Comparison of ENCODE assay signal across 30 cellular contexts in genomic region chr6:167558213-167558869, GRCh38.
DNase-seq lines count a peak whose midpoint lies in the region; ATAC-seq and TF ChIP-seq lines count a peak whose summit lies in the region.
"Had no signal": no experiment of that assay in that cellular context is flagged by ENCODE, and none has a peak within 500 bp of the region (broad histone marks: within the 10 kb centered on the region; RNA-seq: fewer than 3 reads in every experiment).

No MANE protein-coding gene starts in this region.

- intact Hi-C loops in right cardiac atrium (cut with DNase I) (no loop called here), left ventricle myocardium superior (cut with micrococcal nuclease) (no loop called here), uterus (cut with DNase I; ENCODE audit: low total_unique reads) (no loop called here)

- TF ChIP-seq CTCF in liver (IDR thresholded peaks at IDR 0.05; ENCODE audit: low read depth, low read length, missing input control) (no peak), osteocyte (IDR thresholded peaks at IDR 0.05) (no peak), uterus (IDR thresholded peaks at IDR 0.05) (no peak)

- peak overlapping the region; percentile 56 for H3K27ac Mint-ChIP-seq in osteocyte (ENCODE audit: unreplicated experiment)
- H3K27ac Mint-ChIP-seq: activated CD8-positive, alpha-beta memory T cell treated with anti-CD3 and anti-CD28 coated beads, Interleukin-2, amount 10 ng/mL, durations not matched to agents 7 days and 5 days; CD4-positive, alpha-beta memory T cell; progenitor cell of endocrine pancreas had no signal

- WGBS in right cardiac atrium = 63% methylated on average over 10 of the region's 10 CpGs
- WGBS in liver = 83% methylated on average over 10 of the region's 10 CpGs

- TF ChIP-seq RAD21 in liver (IDR thresholded peaks at IDR 0.05) = no peak

- DNase-seq in right cardiac atrium (no peak), left ventricle myocardium superior (no peak), osteocyte (ENCODE audit: extremely low spot score, unreplicated experiment) (peak; percentile 49), uterus (no peak), NCI-H2196 (lab: John Stamatoyannopoulos, UW; ENCODE audit: unreplicated experiment) (no peak), foreskin melanocyte (no peak), NCI-H1436 (lab: John Stamatoyannopoulos, UW) (no peak)
- DNase-seq: 8988T; activated CD8-positive, alpha-beta memory T cell treated with anti-CD3 and anti-CD28 coated beads, Interleukin-2, amount 10 ng/mL, durations not matched to agents 7 days and 5 days; activated T-cell treated with anti-CD3 and anti-CD28 coated beads, Interleukin-2, amount 50 U/mL, for 4 hours; CD4-positive, alpha-beta memory T cell; central memory CD4-positive, alpha-beta T cell; dermis blood vessel endothelial cell; DMS153; esophagus squamous epithelium; foreskin keratinocyte; heart left ventricle; KBM-7; kidney; MG63; NCI-H1417 treated with DMSO at 0.1 percent for 48 hours; NCI-H2081; NCI-H2227 treated with DMSO at 0.1 percent for 48 hours; NCI-H526; stimulated activated naive CD4-positive, alpha-beta T cell; T-helper 2 cell had no signal

- no peak for TF ChIP-seq POLR2A in uterus (IDR thresholded peaks at IDR 0.05)

- H3K4me1 ChIP-seq in right cardiac atrium (ENCODE audit: control insufficient read depth, insufficient read depth, low read length) (no peaks in the 10 kb centered on the region), liver (ENCODE audit: control insufficient read depth in 4 of 4, insufficient read depth in 4 of 4, low read length in 3 of 4) (peaks cover 6 to 28% (median 22%) of the 10 kb centered on the region in 4 donors), uterus (no peaks in the 10 kb centered on the region)
- H3K4me1 ChIP-seq: esophagus squamous epithelium, foreskin keratinocyte, HAP-1 had no signal

- peaks cover 22% of the 10 kb centered on the region for H3K9me3 Mint-ChIP-seq in osteocyte (ENCODE audit: unreplicated experiment)

- no peaks in the 10 kb centered on the region for H3K27me3 Mint-ChIP-seq in osteocyte (ENCODE audit: unreplicated experiment)
- H3K27me3 Mint-ChIP-seq: activated CD8-positive, alpha-beta memory T cell treated with anti-CD3 and anti-CD28 coated beads, Interleukin-2, amount 10 ng/mL, durations not matched to agents 7 days and 5 days had no signal

- no peaks in the 10 kb centered on the region for H3K36me3 ChIP-seq in liver (ENCODE audit: control insufficient read depth in 4 of 4, insufficient read depth in 3 of 4, low read depth in 1 of 4, low read length in 3 of 4)
- H3K36me3 ChIP-seq in uterus = no peaks in the 10 kb centered on the region
- H3K36me3 ChIP-seq: ascending aorta, esophagus squamous epithelium, HAP-1, heart left ventricle, MG63 had no signal

- H3K9ac ChIP-seq in liver (ENCODE audit: low read depth in 1 of 2, low read length in 2 of 2) = no peak overlapping the region

- ATAC-seq in right cardiac atrium (peak; percentile 28 to 70), left ventricle myocardium superior (no peak)
- ATAC-seq: activated CD8-positive, alpha-beta memory T cell treated with anti-CD3 and anti-CD28 coated beads, Interleukin-2, amount 10 ng/mL, durations not matched to agents 7 days and 5 days; activated T-cell treated with anti-CD3 and anti-CD28 coated beads, Interleukin-2, amount 50 U/mL, for 4 hours; foreskin keratinocyte had no signal

- H3K36me3 Mint-ChIP-seq in osteocyte (ENCODE audit: unreplicated experiment) = peaks cover 4% of the 10 kb centered on the region
- H3K36me3 Mint-ChIP-seq: activated CD8-positive, alpha-beta memory T cell treated with anti-CD3 and anti-CD28 coated beads, Interleukin-2, amount 10 ng/mL, durations not matched to agents 7 days and 5 days; CD4-positive, alpha-beta memory T cell had no signal

- H3K27ac ChIP-seq in right cardiac atrium (ENCODE audit: low read length) (no peak overlapping the region), liver (ENCODE audit: low read depth in 1 of 2, low read length in 2 of 2) (peak overlapping the region; percentile 51 to 66), uterus (peak overlapping the region; percentile 51 to 67)
- H3K27ac ChIP-seq: esophagus squamous epithelium, foreskin keratinocyte had no signal

- H3K4me1 Mint-ChIP-seq in osteocyte (ENCODE audit: unreplicated experiment) = peaks cover 21% of the 10 kb centered on the region
- H3K4me1 Mint-ChIP-seq: activated CD8-positive, alpha-beta memory T cell treated with anti-CD3 and anti-CD28 coated beads, Interleukin-2, amount 10 ng/mL, durations not matched to agents 7 days and 5 days; CD4-positive, alpha-beta memory T cell had no signal

- no peaks in the 10 kb centered on the region for H3K9me3 ChIP-seq in right cardiac atrium (ENCODE audit: control insufficient read depth, low read length)
- no peaks in the 10 kb centered on the region for H3K9me3 ChIP-seq in liver (ENCODE audit: control insufficient read depth in 4 of 4, low read length in 3 of 4)
- H3K9me3 ChIP-seq in uterus = no peaks in the 10 kb centered on the region
- H3K9me3 ChIP-seq: HAP-1 had no signal

- no peak overlapping the region for H3K4me3 Mint-ChIP-seq in osteocyte (ENCODE audit: unreplicated experiment)
- H3K4me3 Mint-ChIP-seq: activated CD8-positive, alpha-beta memory T cell treated with anti-CD3 and anti-CD28 coated beads, Interleukin-2, amount 10 ng/mL, durations not matched to agents 7 days and 5 days; activated T-cell treated with anti-CD3 and anti-CD28 coated beads, Interleukin-2, amount 50 U/mL, for 4 hours; CD4-positive, alpha-beta memory T cell had no signal

- H3K4me3 ChIP-seq in right cardiac atrium (ENCODE audit: low read length) (no peak overlapping the region), liver (ENCODE audit: low read depth in 1 of 3, low read length in 3 of 3) (no peak overlapping the region), uterus (no peak overlapping the region)
- H3K4me3 ChIP-seq: ascending aorta, esophagus squamous epithelium, HAP-1, heart left ventricle, MG63 had no signal

- no peaks in the 10 kb centered on the region for H3K27me3 ChIP-seq in right cardiac atrium (ENCODE audit: control insufficient read depth, insufficient read depth)
- no peaks in the 10 kb centered on the region for H3K27me3 ChIP-seq in liver (ENCODE audit: control insufficient read depth in 4 of 4, insufficient read depth in 4 of 4, low read length in 3 of 4)
- H3K27me3 ChIP-seq in uterus = no peaks in the 10 kb centered on the region
- H3K27me3 ChIP-seq: ascending aorta, esophagus squamous epithelium, foreskin keratinocyte, heart left ventricle, MG63 had no signal

TF ChIP-seq in liver, 16 proteins besides CTCF, POLR2A, EP300 and RAD21 (continues in another document):
- no peak for TF ChIP-seq JUND (IDR thresholded peaks at IDR 0.05)
- TF ChIP-seq FOXA1 (IDR thresholded peaks at IDR 0.05) = no peak
- no peak for TF ChIP-seq NR2F2 (IDR thresholded peaks at IDR 0.05)
- no peak for TF ChIP-seq TAF1 (conservative IDR thresholded peaks at IDR 0.05)
- TF ChIP-seq RXRA (IDR thresholded peaks at IDR 0.05) = no peak
- no peak for TF ChIP-seq ATF3 (IDR thresholded peaks at IDR 0.05)
- TF ChIP-seq ZBTB33 (IDR thresholded peaks at IDR 0.05) = no peak
- no peak for TF ChIP-seq REST (IDR thresholded peaks at IDR 0.05)
- TF ChIP-seq YY1 (IDR thresholded peaks at IDR 0.05) = no peak
- TF ChIP-seq HNF4A (conservative IDR thresholded peaks at IDR 0.05) = no peak
- no peak for TF ChIP-seq HNF4G (IDR thresholded peaks at IDR 0.05)
- TF ChIP-seq SP1 (IDR thresholded peaks at IDR 0.05) = no peak
- no peak for TF ChIP-seq GABPA (IDR thresholded peaks at IDR 0.05 in 1 of 2, conservative IDR thresholded peaks at IDR 0.05 in 1 of 2)
- TF ChIP-seq FOXA2 (IDR thresholded peaks at IDR 0.05) = no peak
